In the genomic region with DNA sequence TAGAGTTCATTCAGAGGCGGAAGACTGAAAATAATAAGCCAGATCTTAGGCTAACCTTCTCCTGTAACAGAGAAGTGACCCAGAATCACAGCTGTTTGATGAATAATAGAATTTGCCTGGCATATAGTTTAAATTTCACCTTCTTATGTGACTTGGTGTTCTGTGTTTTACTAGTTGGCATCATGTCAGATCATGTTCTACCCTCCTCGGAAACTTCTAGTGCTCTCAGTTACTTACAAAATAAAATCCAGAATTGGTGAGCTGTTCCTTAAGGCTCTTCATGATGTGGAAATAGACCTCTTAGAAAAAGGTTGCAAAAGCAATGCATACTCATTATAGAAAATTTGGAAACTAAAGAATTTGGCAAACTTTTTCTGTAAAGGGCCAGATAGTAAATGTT, we compare ENCODE assay signal across 1 cellular context.
TF ChIP-seq lines count a peak whose summit lies in the region.

No MANE protein-coding gene starts in this region.

TF ChIP-seq in A549, 52 proteins besides CTCF, POLR2A, EP300 and RAD21 (continued from another document):
- TF ChIP-seq, protein P1, sequence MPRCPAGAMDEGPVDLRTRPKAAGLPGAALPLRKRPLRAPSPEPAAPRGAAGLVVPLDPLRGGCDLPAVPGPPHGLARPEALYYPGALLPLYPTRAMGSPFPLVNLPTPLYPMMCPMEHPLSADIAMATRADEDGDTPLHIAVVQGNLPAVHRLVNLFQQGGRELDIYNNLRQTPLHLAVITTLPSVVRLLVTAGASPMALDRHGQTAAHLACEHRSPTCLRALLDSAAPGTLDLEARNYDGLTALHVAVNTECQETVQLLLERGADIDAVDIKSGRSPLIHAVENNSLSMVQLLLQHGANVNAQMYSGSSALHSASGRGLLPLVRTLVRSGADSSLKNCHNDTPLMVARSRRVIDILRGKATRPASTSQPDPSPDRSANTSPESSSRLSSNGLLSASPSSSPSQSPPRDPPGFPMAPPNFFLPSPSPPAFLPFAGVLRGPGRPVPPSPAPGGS (IDR thresholded peaks at IDR 0.05) = no peak
- no peak for TF ChIP-seq JUNB (IDR thresholded peaks at IDR 0.05)
